19 cellular contexts compared by ENCODE assay signal in the genomic region with DNA sequence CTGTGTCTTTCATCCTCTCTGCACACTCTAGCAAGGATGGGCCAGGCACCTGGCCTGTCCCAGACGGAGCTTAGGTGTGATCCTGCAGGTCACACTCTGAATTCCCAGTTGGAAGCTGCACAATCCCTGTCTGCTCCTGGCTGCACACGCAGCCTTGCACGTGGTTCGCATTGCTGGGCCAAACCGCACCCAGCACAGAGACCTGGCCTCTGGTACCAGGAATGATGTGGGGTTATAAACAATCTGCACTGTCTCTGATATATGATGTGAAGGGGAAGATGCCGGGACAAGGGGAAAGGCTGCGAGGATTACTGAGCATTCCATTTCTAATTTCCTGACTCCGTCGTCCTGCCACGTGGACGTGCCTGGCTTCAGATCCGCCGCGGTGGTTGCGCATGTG.
DNase-seq lines count a peak whose midpoint lies in the region; ATAC-seq, FAIRE-seq and TF ChIP-seq lines count a peak whose summit lies in the region.
"Had no signal": no experiment of that assay in that cellular context is flagged by ENCODE, and none has a peak within 500 bp of the region (broad histone marks: within the 10 kb centered on the region; RNA-seq: fewer than 3 reads in every experiment).

No MANE protein-coding gene starts in this region.

- no peak overlapping the region for H3K4me3 Mint-ChIP-seq in osteocyte (ENCODE audit: unreplicated experiment)
- H3K4me3 Mint-ChIP-seq: B cell; CD4-positive, alpha-beta memory T cell had no signal

- H3K4me3 ChIP-seq in DND-41 (ENCODE audit: low read depth in 1 of 2, low read length in 2 of 2), result no peak overlapping the region
- H3K4me3 ChIP-seq in Loucy (ENCODE audit: low read length, poor library complexity, severe bottlenecking), result no peak overlapping the region
- no peak overlapping the region for H3K4me3 ChIP-seq in keratinocyte (ENCODE audit: control insufficient read depth in 2 of 3, extremely low read depth in 1 of 3, insufficient read depth in 2 of 3, low read depth in 1 of 3, low read length in 3 of 3)
- H3K4me3 ChIP-seq in lower lobe of right lung, result no peak overlapping the region

- dilution Hi-C loops in keratinocyte (cut with MboI; ENCODE audit: extremely low pct_ligation_motif_present, low sequenced_read_pairs), result no loop called here

- H3K9ac ChIP-seq in DND-41 (ENCODE audit: low read depth, low read length) (peak overlapping the region; percentile 26; the same call in 1 of the 2 replicates), Loucy (ENCODE audit: low read depth, low read length, poor library complexity, severe bottlenecking) (peak overlapping the region; percentile 36), keratinocyte (ENCODE audit: control insufficient read depth, extremely low read depth, insufficient read depth, low read length) (no peak overlapping the region)

- H3F3A ChIP-seq in Loucy (ENCODE audit: low read depth), result no peaks in the 10 kb centered on the region

- H3K4me1 Mint-ChIP-seq in osteocyte (ENCODE audit: unreplicated experiment), result no peaks in the 10 kb centered on the region
- H3K4me1 Mint-ChIP-seq: B cell had no signal

- H3K36me3 Mint-ChIP-seq in osteocyte (ENCODE audit: unreplicated experiment), result no peaks in the 10 kb centered on the region
- H3K36me3 Mint-ChIP-seq: CD4-positive, alpha-beta memory T cell had no signal

- H3K27me3 ChIP-seq in DND-41 (ENCODE audit: insufficient read depth, low read length, poor library complexity) (no peaks in the 10 kb centered on the region), Loucy (ENCODE audit: insufficient read depth, low read length, poor library complexity, severe bottlenecking) (no peaks in the 10 kb centered on the region), keratinocyte (ENCODE audit: control insufficient read depth, extremely low read depth, insufficient read depth, low read length) (no peaks in the 10 kb centered on the region), lower lobe of right lung (ENCODE audit: low read depth) (no peaks in the 10 kb centered on the region)

- intact Hi-C loops in lower lobe of right lung (cut with DNase I), result no loop called here

- peaks cover 4% of the 10 kb centered on the region for H3K9me3 ChIP-seq in DND-41 (ENCODE audit: insufficient read depth, low read length, severe bottlenecking)
- no peaks in the 10 kb centered on the region for H3K9me3 ChIP-seq in Loucy (ENCODE audit: insufficient read depth, low read depth, low read length)
- H3K9me3 ChIP-seq in keratinocyte (ENCODE audit: control insufficient read depth, low read depth, low read length), result no peaks in the 10 kb centered on the region
- no peaks in the 10 kb centered on the region for H3K9me3 ChIP-seq in lower lobe of right lung

- H3K27me3 Mint-ChIP-seq in osteocyte (ENCODE audit: unreplicated experiment), result no peaks in the 10 kb centered on the region
- H3K27me3 Mint-ChIP-seq: B cell had no signal

- H4K20me1 ChIP-seq in DND-41 (ENCODE audit: insufficient read depth, low read length) (no peaks in the 10 kb centered on the region), Loucy (ENCODE audit: insufficient read depth, low read length, poor library complexity, severe bottlenecking) (no peaks in the 10 kb centered on the region), keratinocyte (ENCODE audit: control insufficient read depth, extremely low read depth, insufficient read depth, low read length) (no peaks in the 10 kb centered on the region)

- H3K4me1 ChIP-seq in DND-41 (ENCODE audit: insufficient read depth, low read length), result peaks cover 60% of the 10 kb centered on the region
- H3K4me1 ChIP-seq in Loucy (ENCODE audit: insufficient read depth, low read length, poor library complexity, severe bottlenecking), result peaks cover 36% of the 10 kb centered on the region
- H3K4me1 ChIP-seq in keratinocyte (ENCODE audit: control insufficient read depth, extremely low read depth, insufficient read depth, low read length), result peaks cover 28% of the 10 kb centered on the region
- no peaks in the 10 kb centered on the region for H3K4me1 ChIP-seq in lower lobe of right lung

- H3K27ac Mint-ChIP-seq in osteocyte (ENCODE audit: unreplicated experiment), result no peak overlapping the region
- H3K27ac Mint-ChIP-seq: B cell; CD4-positive, alpha-beta memory T cell had no signal

- no peak for ATAC-seq in DND-41 (ENCODE audit: insufficient read depth, low read depth)
- no peak for ATAC-seq in lower lobe of right lung
- ATAC-seq: HCT116 had no signal

- TF ChIP-seq CTCF in DND-41 (IDR thresholded peaks at IDR 0.05; ENCODE audit: borderline replicate concordance, extremely low read depth, low read length, poor library complexity, severe bottlenecking), result no peak
- no peak for TF ChIP-seq CTCF in Loucy (conservative IDR thresholded peaks at IDR 0.05; ENCODE audit: low read length)
- TF ChIP-seq CTCF in keratinocyte (optimal IDR thresholded peaks at IDR 0.05 in 1 of 3, IDR thresholded peaks at IDR 0.05 in 1 of 3, conservative IDR thresholded peaks at IDR 0.05 in 1 of 3; ENCODE audit: extremely low read depth in 1 of 3, insufficient read depth in 2 of 3, low read length in 3 of 3), result no peak
- no peak for TF ChIP-seq CTCF in osteocyte (IDR thresholded peaks at IDR 0.05)
- no peak for TF ChIP-seq CTCF in lower lobe of right lung (IDR thresholded peaks at IDR 0.05)

- H3K79me2 ChIP-seq in DND-41 (ENCODE audit: insufficient read depth, low read length) (no peaks in the 10 kb centered on the region), Loucy (ENCODE audit: insufficient read depth, low read length) (no peaks in the 10 kb centered on the region), keratinocyte (ENCODE audit: control insufficient read depth, insufficient read depth, low read length) (no peaks in the 10 kb centered on the region)

- H3K9me1 ChIP-seq in keratinocyte (ENCODE audit: control insufficient read depth, extremely low read depth, insufficient read depth, low read length), result no peaks in the 10 kb centered on the region

- peaks cover 46% of the 10 kb centered on the region for H3K9me3 Mint-ChIP-seq in osteocyte (ENCODE audit: unreplicated experiment)

- no peak for FAIRE-seq in keratinocyte (lab: Jason Lieb, UNC)
- FAIRE-seq: D721Med, GM12892, H54 had no signal

- DNase-seq in DND-41 (no peak), keratinocyte (ENCODE audit: low read depth, low spot score) (no peak), osteocyte (ENCODE audit: extremely low spot score, unreplicated experiment) (peak; percentile 49), islet precursor cell (no peak), lower lobe of right lung (no peak)
- DNase-seq in activated CD4-positive, alpha-beta T cell treated with anti-CD3 and anti-CD28 coated beads for 48 hours, result no peak
- DNase-seq: ACHN; CD4-positive, alpha-beta memory T cell; COR-L47; DMS153; DMS79 treated with DMSO at 0.1 percent for 48 hours; GDM1 had no signal

- H3K36me3 ChIP-seq in DND-41 (ENCODE audit: insufficient read depth, low read length) (no peaks in the 10 kb centered on the region), Loucy (ENCODE audit: insufficient read depth, low read length) (no peaks in the 10 kb centered on the region), keratinocyte (ENCODE audit: control insufficient read depth in 2 of 2, extremely low read depth in 1 of 2, insufficient read depth in 2 of 2, low read length in 2 of 2) (no peaks in the 10 kb centered on the region), lower lobe of right lung (no peaks in the 10 kb centered on the region)

- H3K4me2 ChIP-seq in DND-41 (ENCODE audit: insufficient read depth, low read length) (no peak overlapping the region), Loucy (ENCODE audit: low read depth, low read length, poor library complexity, severe bottlenecking) (peak overlapping the region; percentile 48), keratinocyte (ENCODE audit: control insufficient read depth, extremely low read depth, insufficient read depth, low read depth, low read length) (no peak overlapping the region)

- peak overlapping the region; percentile 74; the same call in 1 of the 2 replicates for H2AFZ ChIP-seq in DND-41 (ENCODE audit: low read depth, low read length)
- H2AFZ ChIP-seq in Loucy (ENCODE audit: low read length), result no peak overlapping the region
- peak overlapping the region; percentile 4 for H2AFZ ChIP-seq in keratinocyte (ENCODE audit: control insufficient read depth, low read length)

- no peaks in the 10 kb centered on the region for H3K9me2 ChIP-seq in Loucy (replicated peaks; ENCODE audit: low read depth, low read length)

- peak overlapping the region; percentile 87 for H3K27ac ChIP-seq in DND-41 (ENCODE audit: low read length)
- no peak overlapping the region for H3K27ac ChIP-seq in keratinocyte (ENCODE audit: control insufficient read depth, insufficient read depth, low read length)
- H3K27ac ChIP-seq in lower lobe of right lung, result no peak overlapping the region
- H3K27ac ChIP-seq: C4-2B had no signal
